Comparison of ENCODE assay signal across 12 cellular contexts in genomic region chr15:89034305-89034704, GRCh38. TPM values are rescaled to one million over a fixed set of nuclear protein-coding genes. Genes with fewer than 3 reads are reported as not detected.
A peak's percentile ranks its signal among the peaks of the same experiment; 100 is the strongest.
DNase-seq lines count a peak whose midpoint lies in the region; ATAC-seq and TF ChIP-seq lines count a peak whose summit lies in the region.
"Had no signal": no experiment of that assay in that cellular context is flagged by ENCODE, and none has a peak within 500 bp of the region (broad histone marks: within the 10 kb centered on the region; RNA-seq: fewer than 3 reads in every experiment).

No MANE protein-coding gene starts in this region.

- no peak overlapping the region for H3K14ac ChIP-seq in trophoblast cell (ENCODE audit: low read length)

- no peaks in the 10 kb centered on the region for H3K9me3 Mint-ChIP-seq in activated CD8-positive, alpha-beta T cell treated with anti-CD3 and anti-CD28 coated beads, Interleukin-2, amount 10 ng/mL, durations not matched to agents 7 days and 5 days (ENCODE audit: insufficient read depth)
- H3K9me3 Mint-ChIP-seq in activated CD8-positive, alpha-beta T cell treated with anti-CD3 and anti-CD28 coated beads for 36 hours, result peaks cover 1% of the 10 kb centered on the region
- peaks cover 3% of the 10 kb centered on the region for H3K9me3 Mint-ChIP-seq in chondrocyte (ENCODE audit: low read depth)
- H3K9me3 Mint-ChIP-seq: CD8-positive, alpha-beta memory T cell had no signal

- no CpG with 5 or more reads among the region's 4 CpGs for WGBS in trophoblast cell (ENCODE audit: extremely low coverage, insufficient coverage, insufficient read length)

- H3K4me3 ChIP-seq in MM.1S (ENCODE audit: low read length) (no peak overlapping the region), trophoblast cell (ENCODE audit: low read depth, low read length) (no peak overlapping the region)
- H3K4me3 ChIP-seq: suprapubic skin had no signal

- no peak overlapping the region for H3K18ac ChIP-seq in trophoblast cell (ENCODE audit: low read length)

- no peak overlapping the region for H4K8ac ChIP-seq in trophoblast cell (ENCODE audit: low read depth, low read length)

- no peak overlapping the region for H4K12ac ChIP-seq in trophoblast cell (ENCODE audit: low read depth, low read length)

- intact Hi-C loops in activated CD8-positive, alpha-beta T cell treated with anti-CD3 and anti-CD28 coated beads for 36 hours (cut with micrococcal nuclease), result no loop called here

- H3K4me1 Mint-ChIP-seq in activated CD8-positive, alpha-beta T cell treated with anti-CD3 and anti-CD28 coated beads, Interleukin-2, amount 10 ng/mL, durations not matched to agents 7 days and 5 days (ENCODE audit: low read depth), result no peaks in the 10 kb centered on the region
- H3K4me1 Mint-ChIP-seq in activated CD8-positive, alpha-beta T cell treated with anti-CD3 and anti-CD28 coated beads for 36 hours (ENCODE audit: low read depth), result no peaks in the 10 kb centered on the region
- H3K4me1 Mint-ChIP-seq in chondrocyte (ENCODE audit: low read depth), result peaks cover 5% of the 10 kb centered on the region
- H3K4me1 Mint-ChIP-seq: CD8-positive, alpha-beta memory T cell had no signal

- no peak for TF ChIP-seq CTCF in activated CD8-positive, alpha-beta T cell treated with anti-CD3 and anti-CD28 coated beads for 36 hours (IDR thresholded peaks at IDR 0.05)
- TF ChIP-seq CTCF in MM.1S (IDR thresholded peaks at IDR 0.05; ENCODE audit: low read length), result peak; percentile 27; the same call in 1 of the 2 replicates
- TF ChIP-seq CTCF in chondrocyte (IDR thresholded peaks at IDR 0.05), result peak; percentile 79

- H3K9ac ChIP-seq in MM.1S (ENCODE audit: low read length), result no peak overlapping the region
- H3K9ac ChIP-seq in trophoblast cell (ENCODE audit: low read length), result no peak overlapping the region

- H3K4me2 ChIP-seq in MM.1S (ENCODE audit: low read depth, low read length) (no peak overlapping the region), trophoblast cell (ENCODE audit: low read length) (no peak overlapping the region)

- H2AK5ac ChIP-seq in trophoblast cell (ENCODE audit: low read length), result no peak overlapping the region

- no peaks in the 10 kb centered on the region for H3K36me3 Mint-ChIP-seq in activated CD8-positive, alpha-beta T cell treated with anti-CD3 and anti-CD28 coated beads, Interleukin-2, amount 10 ng/mL, durations not matched to agents 7 days and 5 days (ENCODE audit: low read depth)
- H3K36me3 Mint-ChIP-seq in activated CD8-positive, alpha-beta T cell treated with anti-CD3 and anti-CD28 coated beads for 36 hours (ENCODE audit: low read depth), result no peaks in the 10 kb centered on the region
- H3K36me3 Mint-ChIP-seq in chondrocyte (ENCODE audit: low read depth), result peaks cover 2% of the 10 kb centered on the region
- H3K36me3 Mint-ChIP-seq: CD8-positive, alpha-beta memory T cell had no signal

- CTCF ChIA-PET in activated CD8-positive, alpha-beta T cell treated with anti-CD3 and anti-CD28 coated beads, Interleukin-2, amount 10 ng/mL, durations not matched to agents 7 days and 5 days (lab: Charles Lee), result interaction anchor here (0.7 to 1.6 kb wide), 7 partner anchors 12 to 172 kb away, joined by 3 to 10 read pairs (median 4); no protein-coding TSS in a partner anchor
- CTCF ChIA-PET in activated CD8-positive, alpha-beta T cell treated with anti-CD3 and anti-CD28 coated beads for 36 hours (lab: Charles Lee), result interaction anchor here (1.1 to 1.9 kb wide), 4 partner anchors 11 to 144 kb away, joined by 3 to 6 read pairs (median 4); no protein-coding TSS in a partner anchor

- DNase-seq in activated CD8-positive, alpha-beta T cell treated with anti-CD3 and anti-CD28 coated beads, Interleukin-2, amount 10 ng/mL, durations not matched to agents 7 days and 5 days, result peak; percentile 16
- DNase-seq in activated CD8-positive, alpha-beta T cell treated with anti-CD3 and anti-CD28 coated beads for 36 hours, result no peak
- DNase-seq in MM.1S (peak; percentile 24), chondrocyte (ENCODE audit: low spot score) (no peak), superior temporal gyrus (ENCODE audit: extremely low spot score) (peak; percentile 38), NCI-H146 (lab: John Stamatoyannopoulos, UW) (no peak), trophoblast cell (no peak), NCI-H774 (lab: John Stamatoyannopoulos, UW) (no peak)
- DNase-seq: CD8-positive, alpha-beta memory T cell; cortex of kidney; left colon had no signal

- H3K9me3 ChIP-seq in MM.1S (replicated peaks; ENCODE audit: insufficient read depth, low read length) (no peaks in the 10 kb centered on the region), trophoblast cell (ENCODE audit: insufficient read depth, low read depth, low read length) (no peaks in the 10 kb centered on the region)
- H3K9me3 ChIP-seq: suprapubic skin had no signal

- no peak overlapping the region for H3K4me3 Mint-ChIP-seq in activated CD8-positive, alpha-beta T cell treated with anti-CD3 and anti-CD28 coated beads, Interleukin-2, amount 10 ng/mL, durations not matched to agents 7 days and 5 days
- no peak overlapping the region for H3K4me3 Mint-ChIP-seq in activated CD8-positive, alpha-beta T cell treated with anti-CD3 and anti-CD28 coated beads for 36 hours
- H3K4me3 Mint-ChIP-seq in chondrocyte (ENCODE audit: unreplicated experiment), result no peak overlapping the region
- H3K4me3 Mint-ChIP-seq: CD8-positive, alpha-beta memory T cell had no signal

- H4K20me1 ChIP-seq in MM.1S (ENCODE audit: insufficient read depth, low read length), result no peaks in the 10 kb centered on the region

- no peaks in the 10 kb centered on the region for H3K79me1 ChIP-seq in trophoblast cell (ENCODE audit: low read length)

- peaks cover 27% of the 10 kb centered on the region for H3K27me3 Mint-ChIP-seq in activated CD8-positive, alpha-beta T cell treated with anti-CD3 and anti-CD28 coated beads, Interleukin-2, amount 10 ng/mL, durations not matched to agents 7 days and 5 days (ENCODE audit: low read depth)
- peaks cover 6% of the 10 kb centered on the region for H3K27me3 Mint-ChIP-seq in activated CD8-positive, alpha-beta T cell treated with anti-CD3 and anti-CD28 coated beads for 36 hours
- H3K27me3 Mint-ChIP-seq in chondrocyte (ENCODE audit: low read depth), result peaks cover 8% of the 10 kb centered on the region

- H3K27ac ChIP-seq in MM.1S (ENCODE audit: low read length) (no peak overlapping the region), trophoblast cell (ENCODE audit: low read depth, low read length) (no peak overlapping the region)
- H3K27ac ChIP-seq: suprapubic skin had no signal

- H3K27me3 ChIP-seq in MM.1S (replicated peaks; ENCODE audit: insufficient read depth, low read length) (no peaks in the 10 kb centered on the region), trophoblast cell (ENCODE audit: insufficient read depth, low read length) (no peaks in the 10 kb centered on the region)
- H3K27me3 ChIP-seq: suprapubic skin had no signal

- H2AFZ ChIP-seq in MM.1S (ENCODE audit: low read length), result no peak overlapping the region
- no peak overlapping the region for H2AFZ ChIP-seq in trophoblast cell (ENCODE audit: insufficient read depth, low read length, poor library complexity)

- POLR2A ChIA-PET in activated CD8-positive, alpha-beta T cell treated with anti-CD3 and anti-CD28 coated beads, Interleukin-2, amount 10 ng/mL, durations not matched to agents 7 days and 5 days (lab: Charles Lee), result no interaction called here
- POLR2A ChIA-PET in activated CD8-positive, alpha-beta T cell treated with anti-CD3 and anti-CD28 coated beads for 36 hours (lab: Charles Lee), result no interaction called here

- H3K4me1 ChIP-seq in MM.1S (ENCODE audit: low read length) (no peaks in the 10 kb centered on the region), trophoblast cell (ENCODE audit: control insufficient read depth in 1 of 2, insufficient read depth in 2 of 2, low read length in 2 of 2) (no peaks in the 10 kb centered on the region)
- H3K4me1 ChIP-seq: suprapubic skin had no signal

- no peak overlapping the region for H3K23ac ChIP-seq in trophoblast cell (ENCODE audit: low read length)

- no peak overlapping the region for H2BK5ac ChIP-seq in trophoblast cell (ENCODE audit: low read depth, low read length, poor library complexity)

- no peak overlapping the region for H2BK120ac ChIP-seq in trophoblast cell (ENCODE audit: insufficient read depth, low read length, poor library complexity)

- no peaks in the 10 kb centered on the region for H3K9me2 ChIP-seq in MM.1S (replicated peaks; ENCODE audit: insufficient read depth, low read length)

- no peak overlapping the region for H3K4ac ChIP-seq in trophoblast cell (ENCODE audit: low read depth, low read length)

- no peak overlapping the region for H3K27ac Mint-ChIP-seq in activated CD8-positive, alpha-beta T cell treated with anti-CD3 and anti-CD28 coated beads, Interleukin-2, amount 10 ng/mL, durations not matched to agents 7 days and 5 days
- H3K27ac Mint-ChIP-seq in activated CD8-positive, alpha-beta T cell treated with anti-CD3 and anti-CD28 coated beads for 36 hours, result no peak overlapping the region
- no peak overlapping the region for H3K27ac Mint-ChIP-seq in chondrocyte (ENCODE audit: unreplicated experiment)
- H3K27ac Mint-ChIP-seq: CD8-positive, alpha-beta memory T cell had no signal

- no peak overlapping the region for H2BK12ac ChIP-seq in trophoblast cell (ENCODE audit: low read length)

- H3K79me2 ChIP-seq in MM.1S (ENCODE audit: low read length), result no peaks in the 10 kb centered on the region
- H3K79me2 ChIP-seq in trophoblast cell (ENCODE audit: control insufficient read depth, insufficient read depth, low read length, poor library complexity), result no peaks in the 10 kb centered on the region

- H3F3A ChIP-seq in MM.1S (ENCODE audit: insufficient read depth, low read length), result no peaks in the 10 kb centered on the region

- H3K36me3 ChIP-seq in MM.1S (replicated peaks; ENCODE audit: insufficient read depth, low read length), result no peaks in the 10 kb centered on the region
- H3K36me3 ChIP-seq in trophoblast cell (ENCODE audit: control insufficient read depth in 1 of 2, insufficient read depth in 2 of 2, low read length in 2 of 2), result no peaks in the 10 kb centered on the region
- H3K36me3 ChIP-seq: suprapubic skin had no signal

- ATAC-seq in activated CD8-positive, alpha-beta T cell treated with anti-CD3 and anti-CD28 coated beads, Interleukin-2, amount 10 ng/mL, durations not matched to agents 7 days and 5 days, result no peak
- ATAC-seq in activated CD8-positive, alpha-beta T cell treated with anti-CD3 and anti-CD28 coated beads for 36 hours, result no peak
- ATAC-seq: left colon had no signal

- H4K91ac ChIP-seq in trophoblast cell (ENCODE audit: low read depth, low read length), result no peak overlapping the region

RNA-seq across cellular contexts. Expression of gene ABHD2, which starts 54.0 kb away (rescaled TPM):
- total RNA-seq in activated CD8-positive, alpha-beta T cell treated with anti-CD3 and anti-CD28 coated beads, Interleukin-2, amount 10 ng/mL, durations not matched to agents 7 days and 5 days, result 10 to 100 TPM; 71.3 to 71.9 TPM
- 10 to 100 TPM; 36.8 to 38.9 TPM for total RNA-seq in activated CD8-positive, alpha-beta T cell treated with anti-CD3 and anti-CD28 coated beads for 36 hours
- total RNA-seq in chondrocyte, result 50.0 to 58.5 TPM (median 50.5 TPM) in 3 replicates
- polyA plus RNA-seq in trophoblast cell (2013), result 12.4 and 13.4 TPM in 2 replicates

Comparison
In these comparisons a context has a peak if more than half of its experiments do, and no peak if none do; other contexts are left out.
1. DNase-seq: peak in activated CD8-positive, alpha-beta T cell treated with anti-CD3 and anti-CD28 coated beads, Interleukin-2, amount 10 ng/mL, durations not matched to agents 7 days and 5 days (single experiment), MM.1S (single experiment) and superior temporal gyrus (single experiment); none in activated CD8-positive, alpha-beta T cell treated with anti-CD3 and anti-CD28 coated beads for 36 hours (single experiment), chondrocyte (single experiment), NCI-H146 (single experiment), trophoblast cell (0 of 2) and NCI-H774 (single experiment).